In the genomic region with DNA sequence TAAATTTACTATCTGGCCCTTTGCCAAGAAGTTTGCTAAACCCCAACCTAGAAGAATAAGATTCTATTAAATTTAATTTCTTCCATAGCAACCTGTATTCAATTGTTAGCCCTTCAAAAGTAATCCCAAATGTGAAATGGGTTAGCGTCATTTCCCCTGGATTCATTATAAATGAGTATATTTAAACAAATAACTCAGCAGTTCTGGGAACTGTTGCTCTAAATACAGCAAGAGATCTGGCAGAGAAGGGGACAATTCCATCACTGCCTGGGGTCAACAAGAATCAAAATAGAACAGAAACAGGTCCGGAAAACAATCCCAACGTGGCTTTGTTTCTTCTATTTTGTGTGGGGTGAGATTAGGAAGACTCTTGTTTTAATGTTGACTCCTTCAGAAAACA, we compare ENCODE assay signal across 37 cellular contexts. TPM values are rescaled to one million over a fixed set of nuclear protein-coding genes. Genes with fewer than 3 reads are reported as not detected.
"Had no signal": no experiment of that assay in that cellular context is flagged by ENCODE, and none has a peak within 500 bp of the region (broad histone marks: within the 10 kb centered on the region; RNA-seq: fewer than 3 reads in every experiment).

No MANE protein-coding gene starts in this region.

- H3K36me3 Mint-ChIP-seq: activated CD8-positive, alpha-beta memory T cell treated with anti-CD3 and anti-CD28 coated beads, Interleukin-2, amount 10 ng/mL, durations not matched to agents 7 days and 5 days; activated naive CD4-positive, alpha-beta T cell treated with anti-CD3 and anti-CD28 coated beads, Interleukin-2, amount 10 ng/mL, durations not matched to agents 7 days and 5 days; activated naive CD8-positive, alpha-beta T cell treated with anti-CD3 and anti-CD28 coated beads, Interleukin-2, amount 10 ng/mL, durations not matched to agents 7 days and 5 days; brain had no signal

- H3K4me1 ChIP-seq: ascending aorta had no signal

- H3K4me3 ChIP-seq: ascending aorta, cardiac muscle cell had no signal

- H3K27ac Mint-ChIP-seq: activated B cell treated with CpG ODN at 0.5 μM for 24 hours; activated CD4-positive, alpha-beta memory T cell treated with anti-CD3 and anti-CD28 coated beads, Interleukin-2, amount 10 ng/mL, durations not matched to agents 7 days and 5 days; activated CD4-positive, alpha-beta T cell treated with anti-CD3 and anti-CD28 coated beads, Interleukin-2, amount 10 ng/mL, durations not matched to agents 24 days and 14 days; activated CD8-positive, alpha-beta memory T cell treated with anti-CD3 and anti-CD28 coated beads, Interleukin-2, amount 10 ng/mL, durations not matched to agents 7 days and 5 days; activated CD8-positive, alpha-beta T cell treated with anti-CD3 and anti-CD28 coated beads, Interleukin-2, amount 10 ng/mL, durations not matched to agents 7 days and 5 days; activated naive CD4-positive, alpha-beta T cell treated with anti-CD3 and anti-CD28 coated beads, Interleukin-2, amount 10 ng/mL, durations not matched to agents 7 days and 5 days; activated naive CD4-positive, alpha-beta T cell treated with anti-CD3 and anti-CD28 coated beads, Interleukin-2, amount 50 U/mL, for 24 hours; activated naive CD8-positive, alpha-beta T cell; activated naive CD8-positive, alpha-beta T cell treated with anti-CD3 and anti-CD28 coated beads, Interleukin-2, amount 10 ng/mL, durations not matched to agents 7 days and 5 days; activated naive CD8-positive, alpha-beta T cell treated with anti-CD3 and anti-CD28 coated beads, Interleukin-2, amount 50 U/mL, for 24 hours; activated T-cell treated with anti-CD3 and anti-CD28 coated beads, Interleukin-2, amount 50 U/mL, for 24 hours; activated T-helper 2 cell treated with anti-CD3 and anti-CD28 coated beads, Interferon-gamma antibody, Interleukin-2, Interleukin-4, amounts not matched to agents 10 μg/mL and 5 μg/mL and 100 μg/mL, durations not matched to agents 14 hours and 24 hours and 36 hours; brain; T-helper 1 cell treated with Interleukin-12 subunit alpha and Interleukin-12 subunit beta and Interleukin-4 antibody, amounts not matched to agents 30 μg/mL and 1 μg/mL, for 36 hours; T-helper 2 cell treated with Interferon-gamma antibody and Interleukin-4, amounts not matched to agents 5 μg/mL and 100 μg/mL, for 36 hours had no signal

- DNase-seq: activated B cell treated with CpG ODN at 0.5 μM for 24 hours; activated CD4-positive, alpha-beta memory T cell treated with anti-CD3 and anti-CD28 coated beads, Interleukin-2, amount 10 ng/mL, durations not matched to agents 7 days and 5 days; activated CD4-positive, alpha-beta T cell treated with anti-CD3 and anti-CD28 coated beads for 4 hours; activated CD4-positive, alpha-beta T cell treated with anti-CD3 and anti-CD28 coated beads, Interleukin-2, amount 10 ng/mL, durations not matched to agents 24 days and 14 days; activated CD4-positive, alpha-beta T cell treated with anti-CD3 and anti-CD28 coated beads, Interleukin-2, amount 50 U/mL, for 48 hours; activated CD4-positive, CD25-positive, alpha-beta regulatory T cell treated with anti-CD3 and anti-CD28 coated beads, Interleukin-2, amount 50 U/mL, for 72 hours; activated CD8-positive, alpha-beta memory T cell treated with anti-CD3 and anti-CD28 coated beads for 24 hours; activated CD8-positive, alpha-beta memory T cell treated with anti-CD3 and anti-CD28 coated beads, Interleukin-2, amount 10 ng/mL, durations not matched to agents 7 days and 5 days; activated CD8-positive, alpha-beta memory T cell treated with anti-CD3 and anti-CD28 coated beads, Interleukin-2, amount 50 U/mL, for 48 hours; activated CD8-positive, alpha-beta T cell treated with anti-CD3 and anti-CD28 coated beads, Interleukin-2, amount 10 ng/mL, durations not matched to agents 7 days and 5 days; activated effector memory CD4-positive, alpha-beta T cell treated with Interleukin-2 at 50 U/mL for 16 hours; activated gamma-delta T cell; activated naive CD4-positive, alpha-beta T cell treated with anti-CD3 and anti-CD28 coated beads, Interleukin-2, amount 10 ng/mL, durations not matched to agents 7 days and 5 days; activated naive CD4-positive, alpha-beta T cell treated with Interleukin-2 at 50 U/mL for 16 hours; activated naive CD8-positive, alpha-beta T cell treated with anti-CD3 and anti-CD28 coated beads, Interleukin-2, amount 10 ng/mL, durations not matched to agents 7 days and 5 days; activated naive CD8-positive, alpha-beta T cell treated with anti-CD3 and anti-CD28 coated beads, Interleukin-2, amount 50 U/mL, for 24 hours; activated T-cell treated with anti-CD3 and anti-CD28 coated beads, Interleukin-2, amount 50 U/mL, for 24 hours; activated T-cell treated with anti-CD3 and anti-CD28 coated beads, Interleukin-2, amount 50 U/mL, for 48 hours; amygdala; anterior cingulate cortex; caudate nucleus; SW 1271; T-helper 1 cell; T-helper 2 cell; T-helper 9 cell had no signal

- H3K27me3 ChIP-seq: ascending aorta, cardiac muscle cell had no signal

- ATAC-seq: activated CD8-positive, alpha-beta memory T cell treated with anti-CD3 and anti-CD28 coated beads, Interleukin-2, amount 10 ng/mL, durations not matched to agents 7 days and 5 days; activated CD8-positive, alpha-beta T cell treated with anti-CD3 and anti-CD28 coated beads, Interleukin-2, amount 10 ng/mL, durations not matched to agents 7 days and 5 days; activated naive CD8-positive, alpha-beta T cell treated with anti-CD3 and anti-CD28 coated beads, Interleukin-2, amount 50 U/mL, for 24 hours had no signal

- H3K4me1 Mint-ChIP-seq: activated B cell treated with CpG ODN at 0.5 μM for 24 hours; activated CD4-positive, alpha-beta memory T cell treated with anti-CD3 and anti-CD28 coated beads, Interleukin-2, amount 10 ng/mL, durations not matched to agents 7 days and 5 days; activated CD4-positive, alpha-beta T cell treated with anti-CD3 and anti-CD28 coated beads, Interleukin-2, amount 10 ng/mL, durations not matched to agents 24 days and 14 days; activated CD8-positive, alpha-beta memory T cell treated with anti-CD3 and anti-CD28 coated beads, Interleukin-2, amount 10 ng/mL, durations not matched to agents 7 days and 5 days; activated naive CD4-positive, alpha-beta T cell treated with anti-CD3 and anti-CD28 coated beads, Interleukin-2, amount 10 ng/mL, durations not matched to agents 7 days and 5 days; activated naive CD4-positive, alpha-beta T cell treated with anti-CD3 and anti-CD28 coated beads, Interleukin-2, amount 50 U/mL, for 24 hours; activated naive CD8-positive, alpha-beta T cell treated with anti-CD3 and anti-CD28 coated beads, Interleukin-2, amount 10 ng/mL, durations not matched to agents 7 days and 5 days; activated naive CD8-positive, alpha-beta T cell treated with anti-CD3 and anti-CD28 coated beads, Interleukin-2, amount 50 U/mL, for 24 hours; brain; central memory CD8-positive, alpha-beta T cell had no signal

- H3K27ac ChIP-seq: ascending aorta, cardiac muscle cell, VCaP had no signal

- H3K27me3 Mint-ChIP-seq: activated CD4-positive, alpha-beta memory T cell treated with anti-CD3 and anti-CD28 coated beads, Interleukin-2, amount 10 ng/mL, durations not matched to agents 7 days and 5 days; activated CD8-positive, alpha-beta memory T cell treated with anti-CD3 and anti-CD28 coated beads, Interleukin-2, amount 10 ng/mL, durations not matched to agents 7 days and 5 days; activated naive CD4-positive, alpha-beta T cell treated with anti-CD3 and anti-CD28 coated beads, Interleukin-2, amount 10 ng/mL, durations not matched to agents 7 days and 5 days; activated naive CD4-positive, alpha-beta T cell treated with anti-CD3 and anti-CD28 coated beads, Interleukin-2, amount 50 U/mL, for 24 hours; activated naive CD8-positive, alpha-beta T cell; activated naive CD8-positive, alpha-beta T cell treated with anti-CD3 and anti-CD28 coated beads, Interleukin-2, amount 10 ng/mL, durations not matched to agents 7 days and 5 days; activated naive CD8-positive, alpha-beta T cell treated with anti-CD3 and anti-CD28 coated beads, Interleukin-2, amount 50 U/mL, for 24 hours; activated T-cell treated with anti-CD3 and anti-CD28 coated beads, Interleukin-2, amount 50 U/mL, for 24 hours had no signal

- H3K36me3 ChIP-seq: ascending aorta, cardiac muscle cell had no signal

- H3K4me3 Mint-ChIP-seq: activated B cell treated with CpG ODN at 0.5 μM for 24 hours; activated CD4-positive, alpha-beta memory T cell treated with anti-CD3 and anti-CD28 coated beads, Interleukin-2, amount 10 ng/mL, durations not matched to agents 7 days and 5 days; activated CD4-positive, alpha-beta T cell treated with anti-CD3 and anti-CD28 coated beads, Interleukin-2, amount 10 ng/mL, durations not matched to agents 24 days and 14 days; activated CD8-positive, alpha-beta memory T cell treated with anti-CD3 and anti-CD28 coated beads, Interleukin-2, amount 10 ng/mL, durations not matched to agents 7 days and 5 days; activated CD8-positive, alpha-beta T cell treated with anti-CD3 and anti-CD28 coated beads, Interleukin-2, amount 10 ng/mL, durations not matched to agents 7 days and 5 days; activated naive CD4-positive, alpha-beta T cell treated with anti-CD3 and anti-CD28 coated beads, Interleukin-2, amount 10 ng/mL, durations not matched to agents 7 days and 5 days; activated naive CD4-positive, alpha-beta T cell treated with anti-CD3 and anti-CD28 coated beads, Interleukin-2, amount 50 U/mL, for 24 hours; activated naive CD8-positive, alpha-beta T cell; activated naive CD8-positive, alpha-beta T cell treated with anti-CD3 and anti-CD28 coated beads, Interleukin-2, amount 10 ng/mL, durations not matched to agents 7 days and 5 days; activated naive CD8-positive, alpha-beta T cell treated with anti-CD3 and anti-CD28 coated beads, Interleukin-2, amount 50 U/mL, for 24 hours; activated T-cell treated with anti-CD3 and anti-CD28 coated beads, Interleukin-2, amount 50 U/mL, for 24 hours; brain; central memory CD8-positive, alpha-beta T cell; T-helper 1 cell treated with Interleukin-12 subunit alpha and Interleukin-12 subunit beta and Interleukin-4 antibody, amounts not matched to agents 30 μg/mL and 1 μg/mL, for 36 hours; T-helper 2 cell treated with Interferon-gamma antibody and Interleukin-4, amounts not matched to agents 5 μg/mL and 100 μg/mL, for 36 hours had no signal

- FAIRE-seq: bronchial epithelial cell, TTC549 had no signal

RNA-seq across cellular contexts. Expression of a gene that starts 56.7 kb away (rescaled TPM):
- total RNA-seq: activated CD8-positive, alpha-beta memory T cell treated with anti-CD3 and anti-CD28 coated beads, Interleukin-2, amount 10 ng/mL, durations not matched to agents 7 days and 5 days; ascending aorta; cardiac muscle cell had no signal
- polyA plus RNA-seq: cardiac muscle cell had no signal
